ENCODE assay signal across 19 cellular contexts in the genomic region with DNA sequence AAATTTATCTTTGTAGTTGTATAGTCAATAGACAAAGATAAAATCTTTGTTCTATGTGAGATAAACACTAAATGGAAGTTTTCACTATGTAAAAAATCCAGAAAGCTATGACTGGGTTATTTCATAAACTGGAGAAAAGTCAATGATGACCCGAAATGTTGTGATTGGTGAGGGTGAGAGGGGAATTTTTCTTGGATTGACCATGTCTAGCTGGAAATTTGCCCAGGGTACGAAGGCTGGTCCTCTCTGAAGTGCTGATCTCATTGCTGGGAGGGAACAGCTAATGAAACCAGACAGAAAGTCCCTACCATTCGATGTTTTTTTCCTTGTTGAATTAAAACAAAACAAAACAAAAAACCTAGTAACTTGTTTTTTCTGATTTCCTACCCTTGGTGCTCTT. TPM values are rescaled to one million over a fixed set of nuclear protein-coding genes. Genes with fewer than 3 reads are reported as not detected.
DNase-seq lines count a peak whose midpoint lies in the region; ATAC-seq and TF ChIP-seq lines count a peak whose summit lies in the region.
"Had no signal": no experiment of that assay in that cellular context is flagged by ENCODE, and none has a peak within 500 bp of the region (broad histone marks: within the 10 kb centered on the region; RNA-seq: fewer than 3 reads in every experiment).

No MANE protein-coding gene starts in this region.

- H2BK5ac ChIP-seq in IMR-90 (ENCODE audit: low read depth, low read length, poor library complexity, severe bottlenecking), result no peak overlapping the region

- no peak overlapping the region for H3K9ac ChIP-seq in IMR-90 (ENCODE audit: low read depth, low read length)

- no peak overlapping the region for H2BK15ac ChIP-seq in IMR-90 (ENCODE audit: low read depth, low read length)

- H3K56ac ChIP-seq in IMR-90 (ENCODE audit: extremely low read depth, insufficient read depth, low read length), result no peak overlapping the region

- no CpG with 5 or more reads among the region's 3 CpGs for WGBS in IMR-90 (ENCODE audit: extremely low coverage in 2 of 2, insufficient read length in 1 of 2), 2 experiments
- WGBS in testis, 2 donors, result 33 to 44% methylated on average over 3 of the region's 3 CpGs

- TF ChIP-seq CTCF in IMR-90 (conservative IDR thresholded peaks at IDR 0.05; ENCODE audit: low read depth, low read length) (no peak), choroid plexus epithelial cell (conservative IDR thresholded peaks at IDR 0.05; ENCODE audit: low read depth, low read length) (no peak), left lung (IDR thresholded peaks at IDR 0.05) (no peak), testis (IDR thresholded peaks at IDR 0.05) (no peak), glutamatergic neuron (IDR thresholded peaks at IDR 0.05; ENCODE audit: partially characterized antibody, unreplicated experiment) (no peak)

- H3K9me1 ChIP-seq in IMR-90 (ENCODE audit: insufficient read depth, low read length), result no peaks in the 10 kb centered on the region

- POLR2A ChIA-PET in IMR-90 (lab: Charles Lee; ENCODE audit: unreplicated experiment), result no interaction called here

- H4K8ac ChIP-seq in IMR-90 (ENCODE audit: low read depth in 2 of 2, low read length in 2 of 2), result no peak overlapping the region

- H2AK9ac ChIP-seq in IMR-90 (replicated peaks; ENCODE audit: low read depth, low read length, poor library complexity), result no peak overlapping the region

- H3K36me3 Mint-ChIP-seq in glutamatergic neuron (ENCODE audit: unreplicated experiment), result peaks cover 10% of the 10 kb centered on the region
- H3K36me3 Mint-ChIP-seq in activated T-cell treated with anti-CD3 and anti-CD28 coated beads, Interleukin-2, amount 50 U/mL, for 72 hours (ENCODE audit: insufficient read depth in 2 of 2), result peaks cover 7 to 8% of the 10 kb centered on the region in 2 donors
- H3K36me3 Mint-ChIP-seq: IgD-negative memory B cell had no signal

- H3K9me3 ChIP-seq in IMR-90 (ENCODE audit: control insufficient read depth, insufficient read depth, low read length), result no peaks in the 10 kb centered on the region
- H3K9me3 ChIP-seq in left lung, result peaks cover 0 to 22% of the 10 kb centered on the region in 2 donors
- no peaks in the 10 kb centered on the region for H3K9me3 ChIP-seq in testis
- H3K9me3 ChIP-seq: prostate gland had no signal

- no peak overlapping the region for H3K18ac ChIP-seq in IMR-90 (ENCODE audit: low read depth, low read length)

- H3K4me3 ChIP-seq in IMR-90 (ENCODE audit: insufficient read depth, low read depth, low read length), result no peak overlapping the region
- H3K4me3 ChIP-seq in choroid plexus epithelial cell (ENCODE audit: low read depth, low read length), result no peak overlapping the region
- H3K4me3 ChIP-seq in left lung, result no peak overlapping the region
- no peak overlapping the region for H3K4me3 ChIP-seq in testis
- H3K4me3 ChIP-seq: prostate gland had no signal

- no peak overlapping the region for H3K14ac ChIP-seq in IMR-90 (replicated peaks; ENCODE audit: low read depth, low read length)

- TF ChIP-seq RAD21 in IMR-90 (IDR thresholded peaks at IDR 0.05; ENCODE audit: low read length), result no peak

- no peaks in the 10 kb centered on the region for H3K27me3 Mint-ChIP-seq in glutamatergic neuron (ENCODE audit: unreplicated experiment)
- no peaks in the 10 kb centered on the region for H3K27me3 Mint-ChIP-seq in activated T-cell treated with anti-CD3 and anti-CD28 coated beads, Interleukin-2, amount 50 U/mL, for 72 hours (ENCODE audit: low read depth)
- H3K27me3 Mint-ChIP-seq: activated naive CD8-positive, alpha-beta T cell; CD4-positive, alpha-beta T cell had no signal

- H3K27ac ChIP-seq in IMR-90 (ENCODE audit: insufficient read depth, low read length) (no peak overlapping the region), left lung (peak overlapping the region in 1 of 2 donors; percentile 46), testis (peak overlapping the region; percentile 53 to 73)
- H3K27ac ChIP-seq: prostate gland, RWPE1 had no signal

- H3K4me3 Mint-ChIP-seq in glutamatergic neuron (ENCODE audit: unreplicated experiment), result no peak overlapping the region
- no peak overlapping the region for H3K4me3 Mint-ChIP-seq in activated T-cell treated with anti-CD3 and anti-CD28 coated beads, Interleukin-2, amount 50 U/mL, for 72 hours
- H3K4me3 Mint-ChIP-seq: activated naive CD8-positive, alpha-beta T cell; CD4-positive, alpha-beta T cell; IgD-negative memory B cell had no signal

- no peaks in the 10 kb centered on the region for H3K79me1 ChIP-seq in IMR-90 (ENCODE audit: low read depth in 1 of 2, low read length in 2 of 2)

- no peak for ATAC-seq in IMR-90 (ENCODE audit: low read depth)
- peak; percentile 65 for ATAC-seq in left lung
- ATAC-seq in HG02885 (IDR thresholded peaks at IDR 0.05; ENCODE audit: poor library complexity, unreplicated experiment), result no peak
- no peak for ATAC-seq in activated T-cell treated with anti-CD3 and anti-CD28 coated beads, Interleukin-2, amount 50 U/mL, for 72 hours (replicated peaks in 1 of 2)
- ATAC-seq: esophagus mucosa had no signal

- dilution Hi-C loops in IMR-90 (cut with HindIII; ENCODE audit: low sequenced_read_pairs, unreplicated experiment), result no loop called here

- in situ Hi-C loops in IMR-90 (cut with MboI; ENCODE audit: low sequenced_read_pairs), result no loop called here

- H2BK20ac ChIP-seq in IMR-90 (ENCODE audit: low read depth, low read length), result no peak overlapping the region

- H3K4ac ChIP-seq in IMR-90 (ENCODE audit: low read depth, low read length), result no peak overlapping the region

- H4K5ac ChIP-seq in IMR-90 (ENCODE audit: low read depth, low read length), result no peak overlapping the region

- no TSS peak for BruUV-seq in IMR-90 (replicated peaks; lab: Mats Ljungman, UMichigan)

- CTCF ChIA-PET in IMR-90 (lab: Yijun Ruan, JAX), result interaction anchor here (0.6 kb wide), 1 partner anchor 1450 kb away, joined by 4 read pairs; no protein-coding TSS in a partner anchor

- H3K23ac ChIP-seq in IMR-90 (ENCODE audit: low read depth, low read length), result no peak overlapping the region

- peak; percentile 15 for DNase-seq in IMR-90
- peak; percentile 80 for DNase-seq in choroid plexus epithelial cell (ENCODE audit: low read depth)
- DNase-seq in left lung, result peak in 1 of 2 donors; percentile 36
- DNase-seq in testis, result peak; percentile 58
- no peak for DNase-seq in mesenteric fat pad (ENCODE audit: low spot score)
- DNase-seq in glutamatergic neuron, result no peak
- DNase-seq in activated T-cell treated with anti-CD3 and anti-CD28 coated beads, Interleukin-2, amount 50 U/mL, for 72 hours, result no peak
- DNase-seq: CD4-positive, alpha-beta T cell; NCI-H1417; NCI-H510A treated with DMSO at 0.1 percent for 48 hours; stimulated activated CD4-positive, alpha-beta T cell treated with anti-CD3 and anti-CD28 coated beads, Interleukin-2, amount 100 ng/mL, for 48 hours; T-helper 1 cell had no signal

- no peaks in the 10 kb centered on the region for H3K4me1 Mint-ChIP-seq in glutamatergic neuron (ENCODE audit: low read depth, unreplicated experiment)
- H3K4me1 Mint-ChIP-seq in activated T-cell treated with anti-CD3 and anti-CD28 coated beads, Interleukin-2, amount 50 U/mL, for 72 hours (ENCODE audit: low read depth), result no peaks in the 10 kb centered on the region
- H3K4me1 Mint-ChIP-seq: IgD-negative memory B cell had no signal

- no peak overlapping the region for H3K4me2 ChIP-seq in IMR-90 (ENCODE audit: low read depth, low read length)

- no peak overlapping the region for H4K91ac ChIP-seq in IMR-90 (ENCODE audit: insufficient read depth, low read depth, low read length)

- intact Hi-C loops in IMR-90 (cut with micrococcal nuclease) (no loop called here), left lung (cut with DNase I) (no loop called here), testis (cut with DNase I; ENCODE audit: low total_unique reads) (no loop called here)

- no peak overlapping the region for H2AK5ac ChIP-seq in IMR-90 (ENCODE audit: low read depth, low read length)

- no peak overlapping the region for H3K27ac Mint-ChIP-seq in glutamatergic neuron (ENCODE audit: unreplicated experiment)
- no peak overlapping the region for H3K27ac Mint-ChIP-seq in activated T-cell treated with anti-CD3 and anti-CD28 coated beads, Interleukin-2, amount 50 U/mL, for 72 hours
- H3K27ac Mint-ChIP-seq: activated naive CD8-positive, alpha-beta T cell; CD4-positive, alpha-beta T cell; IgD-negative memory B cell had no signal

- TF ChIP-seq POLR2A in IMR-90 (IDR thresholded peaks at IDR 0.05; ENCODE audit: low read depth, low read length) (no peak), testis (IDR thresholded peaks at IDR 0.05) (no peak)

- no peak overlapping the region for H2AFZ ChIP-seq in IMR-90 (replicated peaks; ENCODE audit: low read length, poor library complexity)

- H3K27me3 ChIP-seq in IMR-90 (ENCODE audit: control insufficient read depth, insufficient read depth, low read length) (no peaks in the 10 kb centered on the region), left lung (no peaks in the 10 kb centered on the region), testis (no peaks in the 10 kb centered on the region)

- no peaks in the 10 kb centered on the region for H3K4me1 ChIP-seq in IMR-90 (ENCODE audit: control insufficient read depth, insufficient read depth, low read length)
- H3K4me1 ChIP-seq in left lung, result peaks cover 0 to 6% of the 10 kb centered on the region in 2 donors
- peaks cover 16% of the 10 kb centered on the region for H3K4me1 ChIP-seq in testis
- H3K4me1 ChIP-seq: prostate gland had no signal

- H2BK120ac ChIP-seq in IMR-90 (ENCODE audit: low read depth, low read length), result no peak overlapping the region

- peaks cover 5% of the 10 kb centered on the region for H3K9me3 Mint-ChIP-seq in glutamatergic neuron (ENCODE audit: unreplicated experiment)
- peaks cover 8 to 12% of the 10 kb centered on the region in 2 donors for H3K9me3 Mint-ChIP-seq in activated T-cell treated with anti-CD3 and anti-CD28 coated beads, Interleukin-2, amount 50 U/mL, for 72 hours

- no peaks in the 10 kb centered on the region for H4K20me1 ChIP-seq in IMR-90 (ENCODE audit: insufficient read depth, low read length)

- H3K36me3 ChIP-seq in IMR-90 (ENCODE audit: control insufficient read depth, insufficient read depth, low read length), result no peaks in the 10 kb centered on the region
- H3K36me3 ChIP-seq in left lung, result no peaks in the 10 kb centered on the region
- no peaks in the 10 kb centered on the region for H3K36me3 ChIP-seq in testis (ENCODE audit: low read depth, missing control alignments)
- H3K36me3 ChIP-seq: prostate gland had no signal

TF ChIP-seq in IMR-90, 13 proteins besides CTCF, POLR2A, EP300 and RAD21 (continues in another document):
- TF ChIP-seq NFE2L2 (IDR thresholded peaks at IDR 0.05; ENCODE audit: low read depth, low read length) (no peak), SMC3 (IDR thresholded peaks at IDR 0.05; ENCODE audit: low read depth, low read length) (no peak)

RNA-seq across cellular contexts. Expression of a gene that starts 14.3 kb away (rescaled TPM):
- total RNA-seq in IMR-90 (2012; rRNA removed) (0.56 TPM in 1 of 2 replicates, not detected in the other), left lung (10 to 100 TPM in 1 of 2 donors, 1 to 10 TPM in 1; 5.0 to 12.8 TPM), testis (10 to 100 TPM; 15.9 to 25.2 TPM), mesenteric fat pad (13.6 TPM), glutamatergic neuron (ENCODE audit: unreplicated experiment) (1.3 TPM)
- polyA plus RNA-seq in IMR-90 (2012; rRNA removed) (0.14 and 0.17 TPM in 2 replicates), testis (ENCODE audit: insufficient read depth, low read depth, low replicate concordance) (15.5 TPM)
- 0.01 TPM in 1 of 2 replicates, not detected in the other for polyA plus RNA-seq in IMR-90 (2012; cell fraction: cytosol; rRNA removed)
- 0.44 and 2.5 TPM in 2 replicates for polyA plus RNA-seq in IMR-90 (2012; cell fraction: nucleus; rRNA removed; ENCODE audit: low replicate concordance)
- 10 to 100 TPM; 24.4 to 25.3 TPM for total RNA-seq in activated T-cell treated with anti-CD3 and anti-CD28 coated beads, Interleukin-2, amount 50 U/mL, for 72 hours
- total RNA-seq: G401 had no signal
- polyA plus RNA-seq: IgD-negative memory B cell had no signal

Comparison
In these comparisons a context has a peak if more than half of its experiments do, and no peak if none do; other contexts are left out.
1. DNase-seq: peak in IMR-90 (single experiment), choroid plexus epithelial cell (single experiment) and testis (single experiment); none in mesenteric fat pad (single experiment), glutamatergic neuron (single experiment) and activated T-cell treated with anti-CD3 and anti-CD28 coated beads, Interleukin-2, amount 50 U/mL, for 72 hours (0 of 2).